In the genomic region with DNA sequence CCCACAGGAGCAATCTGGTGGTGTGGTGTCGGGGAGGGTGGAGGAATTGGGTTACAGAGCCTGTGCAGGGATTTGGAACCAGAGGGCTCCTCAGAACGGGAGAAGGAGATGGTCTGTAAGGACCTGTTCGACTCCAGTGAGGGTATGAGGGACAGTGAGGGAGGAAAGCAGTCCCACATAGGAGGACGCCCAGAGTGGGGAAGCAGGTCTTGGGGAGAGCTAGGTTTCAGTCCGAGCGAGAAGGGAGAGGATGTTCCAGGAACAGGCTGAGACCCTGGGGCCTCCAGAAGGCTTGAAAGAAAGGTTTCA, we compare ENCODE assay signal across 26 cellular contexts.
"Had no signal": no experiment of that assay in that cellular context is flagged by ENCODE, and none has a peak within 500 bp of the region (broad histone marks: within the 10 kb centered on the region; RNA-seq: fewer than 3 reads in every experiment).

No MANE protein-coding gene starts in this region.

- H3K27me3 ChIP-seq: ovary, testis, transverse colon had no signal

- H3K4me3 Mint-ChIP-seq: activated T-cell treated with anti-CD3 and anti-CD28 coated beads, Interleukin-2, amount 50 U/mL, for 24 hours; immature natural killer cell; nephron progenitor cell had no signal

- H3K9me3 ChIP-seq: heart left ventricle, ovary, psoas muscle, testis, transverse colon had no signal

- H3K4me1 ChIP-seq: psoas muscle, testis, transverse colon had no signal

- H3K9me3 Mint-ChIP-seq: activated T-cell treated with anti-CD3 and anti-CD28 coated beads, Interleukin-2, amount 50 U/mL, for 24 hours; immature natural killer cell; nephron progenitor cell had no signal

- H3K36me3 Mint-ChIP-seq: immature natural killer cell had no signal

- ATAC-seq: activated CD4-positive, CD25-positive, alpha-beta regulatory T cell treated with anti-CD3 and anti-CD28 coated beads, Interleukin-2, amount 50 U/mL, for 24 hours; heart left ventricle; left colon; psoas muscle; stimulated activated naive CD8-positive, alpha-beta T cell treated with anti-CD3 and anti-CD28 coated beads, Interleukin-15, Interleukin-2, amounts not matched to agents 100 U/mL and 50 U/mL, for 24 hours had no signal

- DNase-seq: activated CD4-positive, alpha-beta T cell treated with anti-CD3 and anti-CD28 coated beads for 48 hours; activated CD4-positive, alpha-beta T cell treated with anti-CD3 and anti-CD28 coated beads, Interleukin-2, amount 50 U/mL, for 48 hours; activated CD8-positive, alpha-beta memory T cell treated with anti-CD3 and anti-CD28 coated beads, Interleukin-2, amount 50 U/mL, for 48 hours; activated gamma-delta T cell treated with Interleukin-2 at 50 U/mL for 16 hours; activated naive CD4-positive, alpha-beta T cell treated with anti-CD3 and anti-CD28 coated beads, Interleukin-2, amount 50 U/mL, for 16 hours; activated T-cell treated with anti-CD3 and anti-CD28 coated beads, Interleukin-2, amount 50 U/mL, for 24 hours; amniotic stem cell; brain microvascular endothelial cell; foreskin fibroblast; heart left ventricle; hypothalamus; immature natural killer cell; left colon; mammary epithelial cell; nephron progenitor cell; ovary; psoas muscle; stimulated activated CD4-positive, alpha-beta T cell treated with anti-CD3 and anti-CD28 coated beads, Interleukin-1b, Interleukin-23, amount 100 ng/mL, for 48 hours; stimulated activated CD4-positive, alpha-beta T cell treated with anti-CD3 and anti-CD28 coated beads, Interleukin-4, amount 100 ng/mL, for 4 hours; stimulated activated CD8-positive, alpha-beta memory T cell treated with anti-CD3 and anti-CD28 coated beads, Interleukin-4, amount 100 ng/mL, for 48 hours; stimulated activated naive CD8-positive, alpha-beta T cell treated with anti-CD3 and anti-CD28 coated beads, Interleukin-15, Interleukin-2, amounts not matched to agents 100 U/mL and 50 U/mL, for 24 hours; testis; transverse colon had no signal

- H3K27ac Mint-ChIP-seq: activated T-cell treated with anti-CD3 and anti-CD28 coated beads, Interleukin-2, amount 50 U/mL, for 24 hours; immature natural killer cell had no signal

- H3K4me1 Mint-ChIP-seq: immature natural killer cell had no signal

- H3K4me3 ChIP-seq: coronary artery, heart left ventricle, ovary, psoas muscle, smooth muscle cell, testis, transverse colon had no signal

- H3K27ac ChIP-seq: brain microvascular endothelial cell, coronary artery, heart left ventricle, ovary, psoas muscle, testis, transverse colon had no signal
